1 cellular context compared by ENCODE assay signal in genomic region chr1:56137829-56138505, GRCh38.
A peak's percentile ranks its signal among the peaks of the same experiment; 100 is the strongest.
TF ChIP-seq lines count a peak whose summit lies in the region.

No MANE protein-coding gene starts in this region.

TF ChIP-seq in SK-N-SH, 30 proteins besides CTCF, POLR2A, EP300 and RAD21 (continued from another document):
- TF ChIP-seq PBX3 (IDR thresholded peaks at IDR 0.05) (no peak; the same call in 1 of the 2 replicates), EZH2phosphoT487 (IDR thresholded peaks at IDR 0.05; ENCODE audit: borderline replicate concordance, low read depth) (no peak), TEAD4 (IDR thresholded peaks at IDR 0.05; ENCODE audit: borderline replicate concordance, insufficient read depth) (no peak), NRF1 (IDR thresholded peaks at IDR 0.05; ENCODE audit: low read depth, low read length) (no peak), ZBTB33 (IDR thresholded peaks at IDR 0.05; ENCODE audit: borderline replicate concordance, low read depth) (no peak), ELF1 (IDR thresholded peaks at IDR 0.05) (no peak), MAX (IDR thresholded peaks at IDR 0.05; ENCODE audit: low read depth) (no peak), CHD2 (IDR thresholded peaks at IDR 0.05; ENCODE audit: low read length, partially characterized antibody) (no peak), TCF12 (IDR thresholded peaks at IDR 0.05) (peak; percentile 50; the same call in 1 of the 2 replicates), JUND (IDR thresholded peaks at IDR 0.05) (peak; percentile 39; the same call in 1 of the 2 replicates), FOXM1 (IDR thresholded peaks at IDR 0.05; ENCODE audit: low read depth) (no peak), NFIC (IDR thresholded peaks at IDR 0.05; ENCODE audit: borderline replicate concordance) (no peak), FOSL2 (IDR thresholded peaks at IDR 0.05; ENCODE audit: borderline replicate concordance, low read depth) (0 out of 2 replicates have a peak, but pooled peaks have one; percentile 37), GABPA (IDR thresholded peaks at IDR 0.05; ENCODE audit: low read depth) (no peak)
